Comparison of ENCODE assay signal across 8 cellular contexts in the genomic region with DNA sequence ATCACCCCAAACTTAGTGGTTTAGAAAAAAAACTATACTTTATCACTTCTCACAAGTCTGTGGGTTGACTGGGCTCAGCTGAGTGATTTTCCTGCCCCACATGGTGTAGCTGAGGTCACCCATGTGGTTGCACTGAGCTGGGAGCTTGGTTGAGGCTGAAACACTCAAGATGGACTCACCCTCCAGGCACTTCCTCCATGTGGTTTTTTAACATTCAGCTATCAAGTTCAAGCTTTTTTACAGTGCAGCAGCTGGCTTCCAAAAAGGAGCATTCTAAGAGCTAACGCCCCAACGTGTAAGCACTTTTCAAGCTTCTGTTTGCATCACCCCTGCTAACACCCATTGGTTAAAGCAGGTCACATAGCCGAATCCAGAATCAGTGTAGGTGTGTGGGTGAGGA.
DNase-seq lines count a peak whose midpoint lies in the region; ATAC-seq and TF ChIP-seq lines count a peak whose summit lies in the region.

No MANE protein-coding gene starts in this region.

- H3K27me3 ChIP-seq in dorsolateral prefrontal cortex: no peaks in the 10 kb centered on the region
- no peaks in the 10 kb centered on the region for H3K27me3 ChIP-seq in sigmoid colon

- peak; percentile 34 for DNase-seq in GM10248 (ENCODE audit: extremely low spot score)
- DNase-seq in HT1080 (ENCODE audit: low read depth): peak; percentile 97
- peak; percentile 49 for DNase-seq in activated T-helper 1 cell treated with anti-CD3 and anti-CD28 coated beads, Interleukin-12 subunit alpha, Interleukin-12 subunit beta, Interleukin-2, Interleukin-4 antibody, amounts not matched to agents 30 ng/mL and 10 ng/mL and 1 ng/mL, durations not matched to agents 14 hours and 24 hours and 36 hours (ENCODE audit: low spot score)
- peak; percentile 12 for DNase-seq in stimulated activated CD8-positive, alpha-beta memory T cell treated with anti-CD3 and anti-CD28 coated beads, Interleukin-12 subunit alpha, Interleukin-12 subunit beta, amount 100 ng/mL, for 24 hours (ENCODE audit: extremely low read depth)
- DNase-seq in NCI-H1048 (lab: John Stamatoyannopoulos, UW): no peak
- DNase-seq in dorsolateral prefrontal cortex: no peak
- no peak for DNase-seq in sigmoid colon

- peaks cover 25% of the 10 kb centered on the region for H3K9me3 Mint-ChIP-seq in activated T-helper 1 cell treated with anti-CD3 and anti-CD28 coated beads, Interleukin-12 subunit alpha, Interleukin-12 subunit beta, Interleukin-2, Interleukin-4 antibody, amounts not matched to agents 30 ng/mL and 10 ng/mL and 1 ng/mL, durations not matched to agents 14 hours and 24 hours and 36 hours

- H3K36me3 ChIP-seq in sigmoid colon: no peaks in the 10 kb centered on the region

- no peak for TF ChIP-seq EP300 in sigmoid colon (IDR thresholded peaks at IDR 0.05)

- WGBS in sigmoid colon, 2 donors: 45 to 78% methylated on average over 3 of the region's 3 CpGs

- peaks cover 8% of the 10 kb centered on the region for H3K27me3 Mint-ChIP-seq in activated T-helper 1 cell treated with anti-CD3 and anti-CD28 coated beads, Interleukin-12 subunit alpha, Interleukin-12 subunit beta, Interleukin-2, Interleukin-4 antibody, amounts not matched to agents 30 ng/mL and 10 ng/mL and 1 ng/mL, durations not matched to agents 14 hours and 24 hours and 36 hours (ENCODE audit: insufficient read depth)

- POLR2A ChIA-PET in GM10248 (lab: Yijun Ruan, JAX): no interaction called here

- intact Hi-C loops in activated T-helper 1 cell treated with anti-CD3 and anti-CD28 coated beads, Interleukin-12 subunit alpha, Interleukin-12 subunit beta, Interleukin-2, Interleukin-4 antibody, amounts not matched to agents 30 ng/mL and 10 ng/mL and 1 ng/mL, durations not matched to agents 14 hours and 24 hours and 36 hours (cut with micrococcal nuclease): loop anchor here (5.0 kb wide), 1 partner anchor 48 kb away; no protein-coding TSS in a partner anchor
- intact Hi-C loops in dorsolateral prefrontal cortex (cut with DNase I): no loop called here
- intact Hi-C loops in sigmoid colon (cut with DNase I): no loop called here

- no peak for TF ChIP-seq CTCF in GM10248 (IDR thresholded peaks at IDR 0.05; ENCODE audit: control extremely low read depth, extremely low read depth, low read depth, missing control alignments)
- TF ChIP-seq CTCF in dorsolateral prefrontal cortex (IDR thresholded peaks at IDR 0.05 in 54 of 56, conservative IDR thresholded peaks at IDR 0.05 in 2 of 56; ENCODE audit: low read depth in 1 of 56, partially characterized antibody in 56 of 56): no peak
- no peak for TF ChIP-seq CTCF in sigmoid colon (IDR thresholded peaks at IDR 0.05)

- CTCF ChIA-PET in GM10248 (lab: Yijun Ruan, JAX): interaction anchor here (0.9 to 1.2 kb wide), 4 partner anchors 9 to 17 kb away, joined by 3 to 4 read pairs (median 3); no protein-coding TSS in a partner anchor

- peaks cover 8% of the 10 kb centered on the region for H3K36me3 Mint-ChIP-seq in activated T-helper 1 cell treated with anti-CD3 and anti-CD28 coated beads, Interleukin-12 subunit alpha, Interleukin-12 subunit beta, Interleukin-2, Interleukin-4 antibody, amounts not matched to agents 30 ng/mL and 10 ng/mL and 1 ng/mL, durations not matched to agents 14 hours and 24 hours and 36 hours (ENCODE audit: low read depth)

- ATAC-seq in GM21528 (IDR thresholded peaks at IDR 0.05; ENCODE audit: low FRiP score, unreplicated experiment): peak; percentile 93

- H3K9me3 ChIP-seq in sigmoid colon: no peaks in the 10 kb centered on the region

- H3K4me3 Mint-ChIP-seq in activated T-helper 1 cell treated with anti-CD3 and anti-CD28 coated beads, Interleukin-12 subunit alpha, Interleukin-12 subunit beta, Interleukin-2, Interleukin-4 antibody, amounts not matched to agents 30 ng/mL and 10 ng/mL and 1 ng/mL, durations not matched to agents 14 hours and 24 hours and 36 hours: no peak overlapping the region

- H3K4me1 ChIP-seq in sigmoid colon: no peaks in the 10 kb centered on the region

- peak overlapping the region; percentile 5 for H3K27ac Mint-ChIP-seq in activated T-helper 1 cell treated with anti-CD3 and anti-CD28 coated beads, Interleukin-12 subunit alpha, Interleukin-12 subunit beta, Interleukin-2, Interleukin-4 antibody, amounts not matched to agents 30 ng/mL and 10 ng/mL and 1 ng/mL, durations not matched to agents 14 hours and 24 hours and 36 hours

- no peak for TF ChIP-seq POLR2A in sigmoid colon (IDR thresholded peaks at IDR 0.05)

- no peak overlapping the region for H3K27ac ChIP-seq in dorsolateral prefrontal cortex
- no peak overlapping the region for H3K27ac ChIP-seq in sigmoid colon

- H3K4me3 ChIP-seq in dorsolateral prefrontal cortex (no peak overlapping the region), sigmoid colon (no peak overlapping the region)

- peaks cover 22% of the 10 kb centered on the region for H3K4me1 Mint-ChIP-seq in activated T-helper 1 cell treated with anti-CD3 and anti-CD28 coated beads, Interleukin-12 subunit alpha, Interleukin-12 subunit beta, Interleukin-2, Interleukin-4 antibody, amounts not matched to agents 30 ng/mL and 10 ng/mL and 1 ng/mL, durations not matched to agents 14 hours and 24 hours and 36 hours (ENCODE audit: low read depth)

Comparison
In these comparisons a context has a peak if more than half of its experiments do, and no peak if none do; other contexts are left out.
1. DNase-seq: peak in GM10248 (single experiment), HT1080 (single experiment), activated T-helper 1 cell treated with anti-CD3 and anti-CD28 coated beads, Interleukin-12 subunit alpha, Interleukin-12 subunit beta, Interleukin-2, Interleukin-4 antibody, amounts not matched to agents 30 ng/mL and 10 ng/mL and 1 ng/mL, durations not matched to agents 14 hours and 24 hours and 36 hours (single experiment) and stimulated activated CD8-positive, alpha-beta memory T cell treated with anti-CD3 and anti-CD28 coated beads, Interleukin-12 subunit alpha, Interleukin-12 subunit beta, amount 100 ng/mL, for 24 hours (single experiment); none in NCI-H1048 (single experiment), dorsolateral prefrontal cortex (0 of 10) and sigmoid colon (single experiment).